In the genomic region with DNA sequence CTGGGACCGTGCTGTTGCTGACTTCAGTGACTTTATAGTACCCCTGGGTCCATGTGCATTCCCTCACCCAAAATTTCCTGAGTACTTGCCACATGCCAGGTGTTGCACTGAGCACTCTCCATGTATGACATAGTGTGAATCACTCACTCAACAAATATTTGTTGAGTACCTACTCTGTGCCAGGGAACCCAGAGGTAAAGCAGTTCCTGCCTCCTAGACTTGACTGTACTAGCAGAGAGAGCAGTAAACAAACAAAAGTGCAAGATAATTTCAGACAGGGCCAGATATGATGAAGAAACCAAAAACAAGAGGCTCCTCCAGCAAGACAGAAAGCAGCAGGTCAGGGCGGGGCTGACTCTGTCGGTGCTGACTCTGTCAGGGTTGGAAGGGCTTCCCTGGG, we compare ENCODE assay signal across 1 cellular context.
A peak's percentile ranks its signal among the peaks of the same experiment; 100 is the strongest.
TF ChIP-seq lines count a peak whose summit lies in the region.

No MANE protein-coding gene starts in this region.

TF ChIP-seq in HepG2, 621 proteins besides CTCF, POLR2A, EP300 and RAD21:
- TF ChIP-seq ZKSCAN1 (IDR thresholded peaks at IDR 0.05; ENCODE audit: low read length) = peak; percentile 92
- no peak for TF ChIP-seq RXRA (CRISPR knock-in tag; IDR thresholded peaks at IDR 0.05)
- no peak for TF ChIP-seq ZNF451 (CRISPR knock-in tag; IDR thresholded peaks at IDR 0.05)
- no peak for TF ChIP-seq NFKB2 (CRISPR knock-in tag; IDR thresholded peaks at IDR 0.05; ENCODE audit: borderline replicate concordance)
- TF ChIP-seq, protein P1, sequence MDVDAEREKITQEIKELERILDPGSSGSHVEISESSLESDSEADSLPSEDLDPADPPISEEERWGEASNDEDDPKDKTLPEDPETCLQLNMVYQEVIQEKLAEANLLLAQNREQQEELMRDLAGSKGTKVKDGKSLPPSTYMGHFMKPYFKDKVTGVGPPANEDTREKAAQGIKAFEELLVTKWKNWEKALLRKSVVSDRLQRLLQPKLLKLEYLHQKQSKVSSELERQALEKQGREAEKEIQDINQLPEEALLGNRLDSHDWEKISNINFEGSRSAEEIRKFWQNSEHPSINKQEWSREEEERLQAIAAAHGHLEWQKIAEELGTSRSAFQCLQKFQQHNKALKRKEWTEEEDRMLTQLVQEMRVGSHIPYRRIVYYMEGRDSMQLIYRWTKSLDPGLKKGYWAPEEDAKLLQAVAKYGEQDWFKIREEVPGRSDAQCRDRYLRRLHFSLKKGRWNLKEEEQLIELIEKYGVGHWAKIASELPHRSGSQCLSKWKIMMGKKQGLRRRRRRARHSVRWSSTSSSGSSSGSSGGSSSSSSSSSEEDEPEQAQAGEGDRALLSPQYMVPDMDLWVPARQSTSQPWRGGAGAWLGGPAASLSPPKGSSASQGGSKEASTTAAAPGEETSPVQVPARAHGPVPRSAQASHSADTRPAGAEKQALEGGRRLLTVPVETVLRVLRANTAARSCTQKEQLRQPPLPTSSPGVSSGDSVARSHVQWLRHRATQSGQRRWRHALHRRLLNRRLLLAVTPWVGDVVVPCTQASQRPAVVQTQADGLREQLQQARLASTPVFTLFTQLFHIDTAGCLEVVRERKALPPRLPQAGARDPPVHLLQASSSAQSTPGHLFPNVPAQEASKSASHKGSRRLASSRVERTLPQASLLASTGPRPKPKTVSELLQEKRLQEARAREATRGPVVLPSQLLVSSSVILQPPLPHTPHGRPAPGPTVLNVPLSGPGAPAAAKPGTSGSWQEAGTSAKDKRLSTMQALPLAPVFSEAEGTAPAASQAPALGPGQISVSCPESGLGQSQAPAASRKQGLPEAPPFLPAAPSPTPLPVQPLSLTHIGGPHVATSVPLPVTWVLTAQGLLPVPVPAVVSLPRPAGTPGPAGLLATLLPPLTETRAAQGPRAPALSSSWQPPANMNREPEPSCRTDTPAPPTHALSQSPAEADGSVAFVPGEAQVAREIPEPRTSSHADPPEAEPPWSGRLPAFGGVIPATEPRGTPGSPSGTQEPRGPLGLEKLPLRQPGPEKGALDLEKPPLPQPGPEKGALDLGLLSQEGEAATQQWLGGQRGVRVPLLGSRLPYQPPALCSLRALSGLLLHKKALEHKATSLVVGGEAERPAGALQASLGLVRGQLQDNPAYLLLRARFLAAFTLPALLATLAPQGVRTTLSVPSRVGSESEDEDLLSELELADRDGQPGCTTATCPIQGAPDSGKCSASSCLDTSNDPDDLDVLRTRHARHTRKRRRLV (CRISPR knock-in tag; IDR thresholded peaks at IDR 0.05) = no peak
- TF ChIP-seq FOSL2 (CRISPR knock-in tag; IDR thresholded peaks at IDR 0.05) = peak; percentile 62
